Comparison of ENCODE assay signal across 1 cellular context in genomic region chr16:58127033-58127556, GRCh38.
TF ChIP-seq lines count a peak whose summit lies in the region.

No MANE protein-coding gene starts in this region.

TF ChIP-seq in HCT116, 20 proteins besides CTCF, POLR2A, EP300 and RAD21 (continued from another document):
- TF ChIP-seq EZH2phosphoT487 (IDR thresholded peaks at IDR 0.05; ENCODE audit: borderline replicate concordance) = no peak
- TF ChIP-seq, protein P1, sequence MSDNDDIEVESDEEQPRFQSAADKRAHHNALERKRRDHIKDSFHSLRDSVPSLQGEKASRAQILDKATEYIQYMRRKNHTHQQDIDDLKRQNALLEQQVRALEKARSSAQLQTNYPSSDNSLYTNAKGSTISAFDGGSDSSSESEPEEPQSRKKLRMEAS (IDR thresholded peaks at IDR 0.05) = no peak
TF ChIP-seq in HCT116: peak in this region for 0.
